Comparison of ENCODE assay signal across 7 cellular contexts in the genomic region with DNA sequence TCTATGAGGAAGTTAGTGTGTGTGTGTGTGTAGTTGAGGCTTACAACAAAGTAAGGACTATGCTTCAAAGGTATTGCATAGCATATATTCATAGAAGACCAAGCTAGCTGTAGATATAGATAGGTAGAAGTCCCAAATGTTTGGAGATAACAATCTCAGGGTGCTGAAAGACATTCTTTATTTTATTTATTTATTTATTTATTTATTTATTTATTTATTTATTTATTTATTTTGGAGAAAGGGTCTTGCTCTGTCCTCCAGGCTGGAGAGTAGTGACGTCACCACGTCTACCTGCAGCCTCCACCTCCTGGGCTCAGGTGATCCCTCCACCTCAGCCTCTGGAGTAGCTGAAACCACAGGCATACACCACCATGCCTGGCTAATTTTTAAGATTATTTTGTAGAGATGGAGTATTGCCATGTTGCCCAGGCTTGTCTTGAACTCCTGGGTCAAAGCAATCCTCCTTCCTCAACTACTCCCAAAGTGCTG.
"Had no signal": no experiment of that assay in that cellular context is flagged by ENCODE, and none has a peak within 500 bp of the region (broad histone marks: within the 10 kb centered on the region; RNA-seq: fewer than 3 reads in every experiment).

No MANE protein-coding gene starts in this region.

- H3K27ac ChIP-seq: HL-60, KMS-11 had no signal

- DNase-seq: IMR-90, KBM-7, KG1 had no signal

- FAIRE-seq: HTR-8/SVneo, K562 had no signal

- H3K9ac ChIP-seq: KMS-11 had no signal

- ATAC-seq: K562 had no signal

- H3K4me3 ChIP-seq: K562 had no signal

- H3K4me2 ChIP-seq: KMS-11 had no signal
